In the genomic region with DNA sequence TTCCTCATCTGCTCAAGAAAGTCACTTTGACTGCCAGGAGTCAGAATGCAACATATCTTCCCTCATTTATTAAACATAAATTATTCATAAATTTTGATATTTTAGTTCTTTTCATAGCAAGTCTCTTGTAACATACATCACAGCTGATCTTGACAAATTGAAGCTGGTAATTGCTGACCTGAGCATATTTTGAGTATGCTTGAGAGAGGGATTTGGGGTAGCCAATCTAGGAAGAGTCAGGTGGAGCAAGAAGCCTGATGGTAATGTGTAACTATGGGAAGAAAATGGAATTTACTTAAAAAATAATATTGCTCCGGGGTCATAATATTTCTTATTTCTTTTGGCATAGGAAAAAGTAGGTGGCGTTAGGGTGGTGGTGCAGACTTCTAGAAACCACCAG, we compare ENCODE assay signal across 2 cellular contexts.
TF ChIP-seq lines count a peak whose summit lies in the region.

No MANE protein-coding gene starts in this region.

TF ChIP-seq in SK-N-SH, 30 proteins besides CTCF, POLR2A, EP300 and RAD21:
- TF ChIP-seq, protein P1, sequence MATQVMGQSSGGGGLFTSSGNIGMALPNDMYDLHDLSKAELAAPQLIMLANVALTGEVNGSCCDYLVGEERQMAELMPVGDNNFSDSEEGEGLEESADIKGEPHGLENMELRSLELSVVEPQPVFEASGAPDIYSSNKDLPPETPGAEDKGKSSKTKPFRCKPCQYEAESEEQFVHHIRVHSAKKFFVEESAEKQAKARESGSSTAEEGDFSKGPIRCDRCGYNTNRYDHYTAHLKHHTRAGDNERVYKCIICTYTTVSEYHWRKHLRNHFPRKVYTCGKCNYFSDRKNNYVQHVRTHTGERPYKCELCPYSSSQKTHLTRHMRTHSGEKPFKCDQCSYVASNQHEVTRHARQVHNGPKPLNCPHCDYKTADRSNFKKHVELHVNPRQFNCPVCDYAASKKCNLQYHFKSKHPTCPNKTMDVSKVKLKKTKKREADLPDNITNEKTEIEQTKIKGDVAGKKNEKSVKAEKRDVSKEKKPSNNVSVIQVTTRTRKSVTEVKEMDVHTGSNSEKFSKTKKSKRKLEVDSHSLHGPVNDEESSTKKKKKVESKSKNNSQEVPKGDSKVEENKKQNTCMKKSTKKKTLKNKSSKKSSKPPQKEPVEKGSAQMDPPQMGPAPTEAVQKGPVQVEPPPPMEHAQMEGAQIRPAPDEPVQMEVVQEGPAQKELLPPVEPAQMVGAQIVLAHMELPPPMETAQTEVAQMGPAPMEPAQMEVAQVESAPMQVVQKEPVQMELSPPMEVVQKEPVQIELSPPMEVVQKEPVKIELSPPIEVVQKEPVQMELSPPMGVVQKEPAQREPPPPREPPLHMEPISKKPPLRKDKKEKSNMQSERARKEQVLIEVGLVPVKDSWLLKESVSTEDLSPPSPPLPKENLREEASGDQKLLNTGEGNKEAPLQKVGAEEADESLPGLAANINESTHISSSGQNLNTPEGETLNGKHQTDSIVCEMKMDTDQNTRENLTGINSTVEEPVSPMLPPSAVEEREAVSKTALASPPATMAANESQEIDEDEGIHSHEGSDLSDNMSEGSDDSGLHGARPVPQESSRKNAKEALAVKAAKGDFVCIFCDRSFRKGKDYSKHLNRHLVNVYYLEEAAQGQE (IDR thresholded peaks at IDR 0.05; ENCODE audit: low read depth, low read length): no peak
- TF ChIP-seq SMC3 (IDR thresholded peaks at IDR 0.05; ENCODE audit: low read depth, low read length) (no peak), GABPA (IDR thresholded peaks at IDR 0.05; ENCODE audit: low read depth) (no peak), EZH2phosphoT487 (IDR thresholded peaks at IDR 0.05; ENCODE audit: borderline replicate concordance, low read depth) (no peak), RXRA (IDR thresholded peaks at IDR 0.05; ENCODE audit: borderline replicate concordance, low read depth) (no peak), POLR2AphosphoS5 (IDR thresholded peaks at IDR 0.05; ENCODE audit: low read depth, low read length) (no peak), MXI1 (IDR thresholded peaks at IDR 0.05; ENCODE audit: low read depth, low read length) (no peak), NRF1 (IDR thresholded peaks at IDR 0.05; ENCODE audit: low read depth, low read length) (no peak), TEAD4 (IDR thresholded peaks at IDR 0.05; ENCODE audit: borderline replicate concordance, insufficient read depth) (no peak), ELF1 (IDR thresholded peaks at IDR 0.05) (no peak)
- TF ChIP-seq, protein P2, sequence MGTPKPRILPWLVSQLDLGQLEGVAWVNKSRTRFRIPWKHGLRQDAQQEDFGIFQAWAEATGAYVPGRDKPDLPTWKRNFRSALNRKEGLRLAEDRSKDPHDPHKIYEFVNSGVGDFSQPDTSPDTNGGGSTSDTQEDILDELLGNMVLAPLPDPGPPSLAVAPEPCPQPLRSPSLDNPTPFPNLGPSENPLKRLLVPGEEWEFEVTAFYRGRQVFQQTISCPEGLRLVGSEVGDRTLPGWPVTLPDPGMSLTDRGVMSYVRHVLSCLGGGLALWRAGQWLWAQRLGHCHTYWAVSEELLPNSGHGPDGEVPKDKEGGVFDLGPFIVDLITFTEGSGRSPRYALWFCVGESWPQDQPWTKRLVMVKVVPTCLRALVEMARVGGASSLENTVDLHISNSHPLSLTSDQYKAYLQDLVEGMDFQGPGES (IDR thresholded peaks at IDR 0.05; ENCODE audit: low read depth, low read length): no peak
- TF ChIP-seq, protein P3, sequence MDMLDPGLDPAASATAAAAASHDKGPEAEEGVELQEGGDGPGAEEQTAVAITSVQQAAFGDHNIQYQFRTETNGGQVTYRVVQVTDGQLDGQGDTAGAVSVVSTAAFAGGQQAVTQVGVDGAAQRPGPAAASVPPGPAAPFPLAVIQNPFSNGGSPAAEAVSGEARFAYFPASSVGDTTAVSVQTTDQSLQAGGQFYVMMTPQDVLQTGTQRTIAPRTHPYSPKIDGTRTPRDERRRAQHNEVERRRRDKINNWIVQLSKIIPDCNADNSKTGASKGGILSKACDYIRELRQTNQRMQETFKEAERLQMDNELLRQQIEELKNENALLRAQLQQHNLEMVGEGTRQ (IDR thresholded peaks at IDR 0.05; ENCODE audit: borderline replicate concordance, low read depth, low read length): no peak
- TF ChIP-seq, protein P4, sequence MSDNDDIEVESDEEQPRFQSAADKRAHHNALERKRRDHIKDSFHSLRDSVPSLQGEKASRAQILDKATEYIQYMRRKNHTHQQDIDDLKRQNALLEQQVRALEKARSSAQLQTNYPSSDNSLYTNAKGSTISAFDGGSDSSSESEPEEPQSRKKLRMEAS (IDR thresholded peaks at IDR 0.05; ENCODE audit: low read depth): no peak
- TF ChIP-seq, protein P5, sequence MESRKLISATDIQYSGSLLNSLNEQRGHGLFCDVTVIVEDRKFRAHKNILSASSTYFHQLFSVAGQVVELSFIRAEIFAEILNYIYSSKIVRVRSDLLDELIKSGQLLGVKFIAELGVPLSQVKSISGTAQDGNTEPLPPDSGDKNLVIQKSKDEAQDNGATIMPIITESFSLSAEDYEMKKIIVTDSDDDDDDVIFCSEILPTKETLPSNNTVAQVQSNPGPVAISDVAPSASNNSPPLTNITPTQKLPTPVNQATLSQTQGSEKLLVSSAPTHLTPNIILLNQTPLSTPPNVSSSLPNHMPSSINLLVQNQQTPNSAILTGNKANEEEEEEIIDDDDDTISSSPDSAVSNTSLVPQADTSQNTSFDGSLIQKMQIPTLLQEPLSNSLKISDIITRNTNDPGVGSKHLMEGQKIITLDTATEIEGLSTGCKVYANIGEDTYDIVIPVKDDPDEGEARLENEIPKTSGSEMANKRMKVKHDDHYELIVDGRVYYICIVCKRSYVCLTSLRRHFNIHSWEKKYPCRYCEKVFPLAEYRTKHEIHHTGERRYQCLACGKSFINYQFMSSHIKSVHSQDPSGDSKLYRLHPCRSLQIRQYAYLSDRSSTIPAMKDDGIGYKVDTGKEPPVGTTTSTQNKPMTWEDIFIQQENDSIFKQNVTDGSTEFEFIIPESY (IDR thresholded peaks at IDR 0.05; ENCODE audit: borderline replicate concordance, low read depth): no peak
- TF ChIP-seq, protein P6, sequence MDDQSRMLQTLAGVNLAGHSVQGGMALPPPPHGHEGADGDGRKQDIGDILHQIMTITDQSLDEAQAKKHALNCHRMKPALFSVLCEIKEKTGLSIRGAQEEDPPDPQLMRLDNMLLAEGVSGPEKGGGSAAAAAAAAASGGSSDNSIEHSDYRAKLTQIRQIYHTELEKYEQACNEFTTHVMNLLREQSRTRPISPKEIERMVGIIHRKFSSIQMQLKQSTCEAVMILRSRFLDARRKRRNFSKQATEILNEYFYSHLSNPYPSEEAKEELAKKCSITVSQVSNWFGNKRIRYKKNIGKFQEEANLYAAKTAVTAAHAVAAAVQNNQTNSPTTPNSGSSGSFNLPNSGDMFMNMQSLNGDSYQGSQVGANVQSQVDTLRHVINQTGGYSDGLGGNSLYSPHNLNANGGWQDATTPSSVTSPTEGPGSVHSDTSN (IDR thresholded peaks at IDR 0.05): no peak

TF ChIP-seq in SK-N-SH treated with all-trans-retinoic acid at 6 μM for 48 hours, 23 proteins besides CTCF, POLR2A, EP300 and RAD21 (continued from another document):
- TF ChIP-seq ZNF565 (CRISPR knock-in tag; conservative IDR thresholded peaks at IDR 0.05; ENCODE audit: low read depth): no peak
- no peak for TF ChIP-seq ZNF70 (CRISPR knock-in tag; IDR thresholded peaks at IDR 0.05)
- no peak for TF ChIP-seq ARNTL (CRISPR knock-in tag; IDR thresholded peaks at IDR 0.05; ENCODE audit: borderline replicate concordance, low read depth)
- no peak for TF ChIP-seq ZNF8 (CRISPR knock-in tag; IDR thresholded peaks at IDR 0.05)
- TF ChIP-seq, protein P7, sequence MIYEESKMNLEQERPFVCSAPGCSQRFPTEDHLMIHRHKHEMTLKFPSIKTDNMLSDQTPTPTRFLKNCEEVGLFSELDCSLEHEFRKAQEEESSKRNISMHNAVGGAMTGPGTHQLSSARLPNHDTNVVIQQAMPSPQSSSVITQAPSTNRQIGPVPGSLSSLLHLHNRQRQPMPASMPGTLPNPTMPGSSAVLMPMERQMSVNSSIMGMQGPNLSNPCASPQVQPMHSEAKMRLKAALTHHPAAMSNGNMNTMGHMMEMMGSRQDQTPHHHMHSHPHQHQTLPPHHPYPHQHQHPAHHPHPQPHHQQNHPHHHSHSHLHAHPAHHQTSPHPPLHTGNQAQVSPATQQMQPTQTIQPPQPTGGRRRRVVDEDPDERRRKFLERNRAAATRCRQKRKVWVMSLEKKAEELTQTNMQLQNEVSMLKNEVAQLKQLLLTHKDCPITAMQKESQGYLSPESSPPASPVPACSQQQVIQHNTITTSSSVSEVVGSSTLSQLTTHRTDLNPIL (CRISPR knock-in tag; IDR thresholded peaks at IDR 0.05; ENCODE audit: low read depth): no peak
- TF ChIP-seq ZC3H10 (CRISPR knock-in tag; IDR thresholded peaks at IDR 0.05): no peak
- no peak for TF ChIP-seq OSR1 (CRISPR knock-in tag; IDR thresholded peaks at IDR 0.05)
